Comparison of ENCODE assay signal across 30 cellular contexts in the genomic region with DNA sequence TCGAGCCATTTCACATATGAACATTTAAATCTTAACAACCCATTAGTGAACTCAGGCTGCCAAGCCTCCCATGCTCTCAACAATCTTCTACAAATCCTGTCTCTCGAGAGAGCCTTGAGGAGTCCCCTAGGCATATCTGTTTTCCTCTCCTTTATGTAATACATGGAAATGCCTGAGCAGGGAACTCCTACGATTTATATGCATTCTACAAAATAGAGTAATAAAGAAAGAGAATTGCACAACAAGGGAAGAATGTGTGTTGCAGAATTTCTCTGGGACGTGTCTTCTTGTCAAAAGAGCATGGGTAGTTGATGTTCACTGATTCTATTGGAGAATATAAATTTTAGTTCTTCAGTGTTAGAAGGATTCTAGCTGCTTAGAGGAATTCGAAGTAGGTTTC.
"Had no signal": no experiment of that assay in that cellular context is flagged by ENCODE, and none has a peak within 500 bp of the region (broad histone marks: within the 10 kb centered on the region; RNA-seq: fewer than 3 reads in every experiment).

No MANE protein-coding gene starts in this region.

- H3K36me3 ChIP-seq: esophagus muscularis mucosa, left lung, lower lobe of right lung, pancreas, prostate gland, sigmoid colon, stomach, thyroid gland, upper lobe of right lung had no signal

- H3K27me3 Mint-ChIP-seq: activated naive CD4-positive, alpha-beta T cell treated with anti-CD3 and anti-CD28 coated beads, Interleukin-2, amount 10 ng/mL, durations not matched to agents 7 days and 5 days; activated naive CD8-positive, alpha-beta T cell treated with anti-CD3 and anti-CD28 coated beads, Interleukin-2, amount 10 ng/mL, durations not matched to agents 7 days and 5 days; activated T-cell treated with anti-CD3 and anti-CD28 coated beads, Interleukin-2, amount 50 U/mL, for 24 hours; naive thymus-derived CD8-positive, alpha-beta T cell; stimulated activated naive B cell treated with anti-CD40 and anti-IgM and Interleukin-4, amounts not matched to agents 10 μg/mL and 1 μg/mL and 100 μg/mL, for 72 hours had no signal

- H3K9me3 ChIP-seq: left lung, lower lobe of right lung, pancreas, prostate gland, sigmoid colon, thyroid gland, upper lobe of right lung had no signal

- H3K4me1 ChIP-seq: esophagus muscularis mucosa, left lung, lower lobe of right lung, pancreas, prostate gland, sigmoid colon, stomach, thyroid gland, upper lobe of right lung had no signal

- H3K4me1 Mint-ChIP-seq: activated naive CD4-positive, alpha-beta T cell treated with anti-CD3 and anti-CD28 coated beads, Interleukin-2, amount 10 ng/mL, durations not matched to agents 7 days and 5 days; activated naive CD8-positive, alpha-beta T cell treated with anti-CD3 and anti-CD28 coated beads, Interleukin-2, amount 10 ng/mL, durations not matched to agents 7 days and 5 days; naive thymus-derived CD8-positive, alpha-beta T cell; neural crest cell; stimulated activated naive B cell treated with anti-CD40 and anti-IgM and Interleukin-4, amounts not matched to agents 10 μg/mL and 1 μg/mL and 100 μg/mL, for 72 hours had no signal

- H3K4me3 Mint-ChIP-seq: activated naive CD4-positive, alpha-beta T cell treated with anti-CD3 and anti-CD28 coated beads, Interleukin-2, amount 10 ng/mL, durations not matched to agents 7 days and 5 days; activated naive CD8-positive, alpha-beta T cell treated with anti-CD3 and anti-CD28 coated beads, Interleukin-2, amount 10 ng/mL, durations not matched to agents 7 days and 5 days; activated T-cell treated with anti-CD3 and anti-CD28 coated beads, Interleukin-2, amount 50 U/mL, for 24 hours; naive thymus-derived CD8-positive, alpha-beta T cell; neural crest cell; stimulated activated naive B cell treated with anti-CD40 and anti-IgM and Interleukin-4, amounts not matched to agents 10 μg/mL and 1 μg/mL and 100 μg/mL, for 72 hours had no signal

- H3K27ac ChIP-seq: coronary artery, dorsolateral prefrontal cortex, esophagus muscularis mucosa, left lung, lower lobe of right lung, pancreas, prostate gland, sigmoid colon, stomach, thyroid gland, upper lobe of right lung, VCaP had no signal

- ATAC-seq: activated CD4-positive, CD25-positive, alpha-beta regulatory T cell treated with anti-CD3 and anti-CD28 coated beads, Interleukin-2, amount 50 U/mL, for 24 hours; naive thymus-derived CD8-positive, alpha-beta T cell; pancreas; stimulated activated naive B cell treated with anti-CD40 and anti-IgM and Interleukin-4, amounts not matched to agents 10 μg/mL and 1 μg/mL and 100 μg/mL, for 72 hours had no signal

- H3K27ac Mint-ChIP-seq: activated naive CD4-positive, alpha-beta T cell treated with anti-CD3 and anti-CD28 coated beads, Interleukin-2, amount 10 ng/mL, durations not matched to agents 7 days and 5 days; activated naive CD8-positive, alpha-beta T cell treated with anti-CD3 and anti-CD28 coated beads, Interleukin-2, amount 10 ng/mL, durations not matched to agents 7 days and 5 days; activated T-cell treated with anti-CD3 and anti-CD28 coated beads, Interleukin-2, amount 50 U/mL, for 24 hours; naive thymus-derived CD8-positive, alpha-beta T cell; stimulated activated naive B cell treated with anti-CD40 and anti-IgM and Interleukin-4, amounts not matched to agents 10 μg/mL and 1 μg/mL and 100 μg/mL, for 72 hours had no signal

- H3K4me3 ChIP-seq: coronary artery, dorsolateral prefrontal cortex, esophagus muscularis mucosa, left lung, lower lobe of right lung, pancreas, prostate gland, sigmoid colon, stomach, thyroid gland, upper lobe of right lung had no signal

- H3K9me3 Mint-ChIP-seq: activated naive CD8-positive, alpha-beta T cell treated with anti-CD3 and anti-CD28 coated beads, Interleukin-2, amount 10 ng/mL, durations not matched to agents 7 days and 5 days had no signal

- H3K27me3 ChIP-seq: esophagus muscularis mucosa, left lung, pancreas, sigmoid colon, stomach, thyroid gland, upper lobe of right lung had no signal

- H3K36me3 Mint-ChIP-seq: activated naive CD4-positive, alpha-beta T cell treated with anti-CD3 and anti-CD28 coated beads, Interleukin-2, amount 10 ng/mL, durations not matched to agents 7 days and 5 days; activated naive CD8-positive, alpha-beta T cell treated with anti-CD3 and anti-CD28 coated beads, Interleukin-2, amount 10 ng/mL, durations not matched to agents 7 days and 5 days had no signal

- DNase-seq: activated CD4-positive, alpha-beta T cell treated with anti-CD3 and anti-CD28 coated beads for 48 hours; activated CD4-positive, alpha-beta T cell treated with anti-CD3 and anti-CD28 coated beads, Interleukin-2, amount 50 U/mL, for 48 hours; activated CD8-positive, alpha-beta memory T cell treated with anti-CD3 and anti-CD28 coated beads, Interleukin-2, amount 50 U/mL, for 48 hours; activated gamma-delta T cell; activated naive CD4-positive, alpha-beta T cell treated with anti-CD3 and anti-CD28 coated beads, Interleukin-2, amount 10 ng/mL, durations not matched to agents 7 days and 5 days; activated naive CD8-positive, alpha-beta T cell treated with anti-CD3 and anti-CD28 coated beads, Interleukin-2, amount 10 ng/mL, durations not matched to agents 7 days and 5 days; activated T-cell treated with anti-CD3 and anti-CD28 coated beads, Interleukin-2, amount 50 U/mL, for 24 hours; amniotic stem cell; dorsolateral prefrontal cortex; effector memory CD4-positive, alpha-beta T cell; left lung; lower lobe of right lung; mesenchymal stem cell; naive thymus-derived CD8-positive, alpha-beta T cell; nucleus accumbens; pancreas; retina; sigmoid colon; stimulated activated CD4-positive, alpha-beta T cell treated with anti-CD3 and anti-CD28 coated beads, Interleukin-15, amount 100 ng/mL, for 24 hours; stimulated activated CD4-positive, alpha-beta T cell treated with anti-CD3 and anti-CD28 coated beads, Interleukin-2, amount 100 ng/mL, for 24 hours; stimulated activated naive B cell treated with anti-CD40 and anti-IgM and Interleukin-4, amounts not matched to agents 10 μg/mL and 1 μg/mL and 100 μg/mL, for 72 hours; stomach; thyroid gland; upper lobe of right lung had no signal
